Comparison of ENCODE assay signal across 14 cellular contexts in genomic region chr6:7195330-7196018, GRCh38.
A peak's percentile ranks its signal among the peaks of the same experiment; 100 is the strongest.
DNase-seq lines count a peak whose midpoint lies in the region; ATAC-seq, FAIRE-seq and TF ChIP-seq lines count a peak whose summit lies in the region.
"Had no signal": no experiment of that assay in that cellular context is flagged by ENCODE, and none has a peak within 500 bp of the region (broad histone marks: within the 10 kb centered on the region; RNA-seq: fewer than 3 reads in every experiment).

No MANE protein-coding gene starts in this region.

- DNase-seq in GM12892 (ENCODE audit: insufficient read length) (no peak), T-helper 17 cell (no peak), prostate gland (ENCODE audit: low spot score) (no peak), NCI-H1417 (lab: John Stamatoyannopoulos, UW) (no peak), glutamatergic neuron (no peak)
- DNase-seq: activated gamma-delta T cell treated with Interleukin-2 at 50 U/mL for 16 hours; gastrocnemius medialis; NCI-H2029 treated with DMSO at 0.1 percent for 48 hours; NK-92 treated with Interleukin-12 subunit alpha and Interleukin-12 subunit beta, amount 100 ng/mL, for 24 hours had no signal

- H3K27ac Mint-ChIP-seq in T-helper 17 cell: peak overlapping the region; percentile 82
- H3K27ac Mint-ChIP-seq in glutamatergic neuron (ENCODE audit: unreplicated experiment): no peak overlapping the region
- H3K27ac Mint-ChIP-seq: IgD-negative memory B cell had no signal

- peak overlapping the region; percentile 35 to 40 for H3K27ac ChIP-seq in prostate gland
- H3K27ac ChIP-seq: gastrocnemius medialis had no signal

- H3K4me1 Mint-ChIP-seq in T-helper 17 cell: peaks cover 14% of the 10 kb centered on the region
- H3K4me1 Mint-ChIP-seq in glutamatergic neuron (ENCODE audit: low read depth, unreplicated experiment): peaks cover 10% of the 10 kb centered on the region

- no peak overlapping the region for H3K4me3 ChIP-seq in iPS-15b (ENCODE audit: low read depth, low read length)
- no peak overlapping the region for H3K4me3 ChIP-seq in prostate gland
- H3K4me3 ChIP-seq: gastrocnemius medialis had no signal

- no peaks in the 10 kb centered on the region for H3K4me1 ChIP-seq in iPS-15b (ENCODE audit: control insufficient read depth, insufficient read depth, low read length)
- H3K4me1 ChIP-seq in prostate gland (replicated peaks): peaks cover 18% of the 10 kb centered on the region

- H3K27me3 Mint-ChIP-seq in T-helper 17 cell (no peaks in the 10 kb centered on the region), glutamatergic neuron (ENCODE audit: unreplicated experiment) (no peaks in the 10 kb centered on the region)
- H3K27me3 Mint-ChIP-seq: IgD-negative memory B cell had no signal

- no peaks in the 10 kb centered on the region for H3K9me3 ChIP-seq in T-helper 17 cell (ENCODE audit: control insufficient read depth, low read length, poor library complexity, severe bottlenecking)
- no peaks in the 10 kb centered on the region for H3K9me3 ChIP-seq in iPS-15b (ENCODE audit: control insufficient read depth, insufficient read depth, low read length)
- no peaks in the 10 kb centered on the region for H3K9me3 ChIP-seq in prostate gland
- H3K9me3 ChIP-seq: gastrocnemius medialis had no signal

- intact Hi-C loops in prostate gland (cut with DNase I): no loop called here

- no peaks in the 10 kb centered on the region for H3K9me3 Mint-ChIP-seq in glutamatergic neuron (ENCODE audit: unreplicated experiment)
- H3K9me3 Mint-ChIP-seq: IgD-negative memory B cell had no signal

- H3K4me3 Mint-ChIP-seq in T-helper 17 cell (peak overlapping the region; percentile 56), glutamatergic neuron (ENCODE audit: unreplicated experiment) (no peak overlapping the region)

- ATAC-seq in T-helper 17 cell (no peak), GM18519 (IDR thresholded peaks at IDR 0.05; ENCODE audit: low FRiP score, unreplicated experiment) (no peak)
- ATAC-seq: gastrocnemius medialis, HCT116 had no signal

- FAIRE-seq in GM12892 (lab: Jason Lieb, UNC): peak; percentile 14
- FAIRE-seq: GM19239 had no signal

- H3K36me3 Mint-ChIP-seq in T-helper 17 cell (ENCODE audit: low read depth): peaks cover 5% of the 10 kb centered on the region
- H3K36me3 Mint-ChIP-seq in glutamatergic neuron (ENCODE audit: unreplicated experiment): no peaks in the 10 kb centered on the region

- TF ChIP-seq CTCF in prostate gland (IDR thresholded peaks at IDR 0.05) (no peak), glutamatergic neuron (IDR thresholded peaks at IDR 0.05; ENCODE audit: partially characterized antibody, unreplicated experiment) (no peak)

- no peaks in the 10 kb centered on the region for H3K27me3 ChIP-seq in iPS-15b (ENCODE audit: control insufficient read depth, insufficient read depth, low read length)
- no peaks in the 10 kb centered on the region for H3K27me3 ChIP-seq in prostate gland (replicated peaks; ENCODE audit: insufficient read depth)
- H3K27me3 ChIP-seq: gastrocnemius medialis had no signal

- 55% methylated on average over 10 of the region's 10 CpGs for WGBS in prostate gland

- peak overlapping the region; percentile 17 for H3K9ac ChIP-seq in iPS-15b (ENCODE audit: low read depth, low read length)

- TF ChIP-seq POLR2A in GM12892 (IDR thresholded peaks at IDR 0.05; ENCODE audit: low read depth, low read length) (no peak), prostate gland (IDR thresholded peaks at IDR 0.05) (no peak)

- H3K36me3 ChIP-seq in iPS-15b (ENCODE audit: control insufficient read depth, insufficient read depth, low read length) (no peaks in the 10 kb centered on the region), prostate gland (no peaks in the 10 kb centered on the region)
